8 cellular contexts compared by ENCODE assay signal in genomic region chr16:67660564-67661028, GRCh38. TPM values are rescaled to one million over a fixed set of nuclear protein-coding genes. Genes with fewer than 3 reads are reported as not detected.
DNase-seq lines count a peak whose midpoint lies in the region; ATAC-seq and TF ChIP-seq lines count a peak whose summit lies in the region.

A gene with protein sequence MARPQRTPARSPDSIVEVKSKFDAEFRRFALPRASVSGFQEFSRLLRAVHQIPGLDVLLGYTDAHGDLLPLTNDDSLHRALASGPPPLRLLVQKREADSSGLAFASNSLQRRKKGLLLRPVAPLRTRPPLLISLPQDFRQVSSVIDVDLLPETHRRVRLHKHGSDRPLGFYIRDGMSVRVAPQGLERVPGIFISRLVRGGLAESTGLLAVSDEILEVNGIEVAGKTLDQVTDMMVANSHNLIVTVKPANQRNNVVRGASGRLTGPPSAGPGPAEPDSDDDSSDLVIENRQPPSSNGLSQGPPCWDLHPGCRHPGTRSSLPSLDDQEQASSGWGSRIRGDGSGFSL (plus strand): TSS chr16:67660960. CDS start chr16:67661039, 79 bp downstream.

- ATAC-seq in GM19372 (IDR thresholded peaks at IDR 0.05; ENCODE audit: low read depth, unreplicated experiment), result peak; percentile 77
- peak; percentile 76 for ATAC-seq in HG03521 (IDR thresholded peaks at IDR 0.05; ENCODE audit: unreplicated experiment)
- peak; percentile 81 for ATAC-seq in left lobe of liver

- no peaks in the 10 kb centered on the region for H3K27me3 ChIP-seq in BE2C

- no peaks in the 10 kb centered on the region; the same call in 1 of the 2 replicates for H3K4me1 ChIP-seq in BE2C

- no peak for TF ChIP-seq CTCF in BE2C (IDR thresholded peaks at IDR 0.05; ENCODE audit: low read depth, low read length)

- peak; percentile 98 for DNase-seq in BE2C
- peak; percentile 98 for DNase-seq in NCI-H69 (lab: John Stamatoyannopoulos, UW)
- peak; percentile 93 for DNase-seq in activated CD4-positive, alpha-beta T cell treated with anti-CD3 and anti-CD28 coated beads, Interleukin-2, amount 50 U/mL, for 1 hour
- DNase-seq in cortex of kidney (lab: John Stamatoyannopoulos, UW), result peak; percentile 58
- peak; percentile 95 for DNase-seq in left lobe of liver (ENCODE audit: low spot score)
- DNase-seq in stimulated activated CD4-positive, alpha-beta T cell treated with anti-CD3 and anti-CD28 coated beads, Interleukin-2, amount 100 ng/mL, for 24 hours, result peak; percentile 94 to 96

- H3K4me3 ChIP-seq in BE2C (ENCODE audit: low read depth, low read length), result peak within 1 kb of the TSS; percentile 96

- H3K9me3 ChIP-seq in BE2C, result no peaks in the 10 kb centered on the region

- H3K36me3 ChIP-seq in BE2C, result peaks cover 6% of the 10 kb centered on the region

RNA-seq across cellular contexts. Expression of the gene that starts here (rescaled TPM):
- polyA plus RNA-seq in BE2C (2012; ENCODE audit: insufficient read depth, insufficient read length, low read depth), result 83.9 TPM
- total RNA-seq in left lobe of liver, result 3.4 TPM

Comparison
In these comparisons a context has a peak if more than half of its experiments do, and no peak if none do; other contexts are left out.
1. Peak in every context shown above with its lines: DNase-seq, ATAC-seq and H3K4me3 ChIP-seq.